22 cellular contexts compared by ENCODE assay signal in the genomic region with DNA sequence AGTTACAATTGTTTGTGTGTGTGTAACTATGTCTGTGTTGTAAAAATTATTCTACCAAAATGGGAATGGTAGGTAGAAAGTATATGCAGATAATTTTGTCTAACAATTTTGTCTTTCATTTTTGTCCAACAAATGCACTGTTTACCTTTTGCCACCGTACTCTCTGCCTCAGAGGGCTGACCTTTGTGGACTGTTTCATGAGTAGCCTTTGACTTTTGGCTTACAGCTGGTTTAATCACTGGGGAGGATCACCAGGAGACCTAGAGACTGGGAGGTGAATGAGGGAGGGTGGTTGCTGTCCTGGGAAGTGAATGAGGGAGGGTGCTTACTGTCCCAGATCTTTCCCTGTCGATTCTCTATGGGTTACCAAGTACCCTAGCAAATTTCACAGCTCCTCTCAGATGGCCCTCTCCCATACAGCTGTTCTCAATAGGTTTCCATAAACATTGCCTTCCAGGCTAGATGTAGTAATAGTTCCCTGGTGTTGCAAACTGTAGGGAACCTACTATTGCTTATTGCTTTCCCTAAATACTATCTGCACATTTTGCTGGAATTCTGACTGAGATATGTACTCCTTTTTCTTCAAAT. TPM values are rescaled to one million over a fixed set of nuclear protein-coding genes. Genes with fewer than 3 reads are reported as not detected.
DNase-seq lines count a peak whose midpoint lies in the region; ATAC-seq, FAIRE-seq and TF ChIP-seq lines count a peak whose summit lies in the region.
"Had no signal": no experiment of that assay in that cellular context is flagged by ENCODE, and none has a peak within 500 bp of the region (broad histone marks: within the 10 kb centered on the region; RNA-seq: fewer than 3 reads in every experiment).

No MANE protein-coding gene starts in this region.

- H2BK120ac ChIP-seq in trophoblast cell (ENCODE audit: insufficient read depth, low read length, poor library complexity), result no peak overlapping the region

- POLR2A ChIA-PET in GM12878 (lab: Charles Lee), result interaction anchor here (0.9 to 4.5 kb wide), 5 partner anchors 16 to 42 kb away, joined by 3 to 32 read pairs (median 4); a partner anchor contains a TSS

- H4K12ac ChIP-seq in trophoblast cell (ENCODE audit: low read depth, low read length), result no peak overlapping the region

- no peak overlapping the region for H2AK5ac ChIP-seq in trophoblast cell (ENCODE audit: low read length)

- no peak overlapping the region for H3K9ac ChIP-seq in BLaER1 treated with 17β-estradiol and CSF1 and Interleukin-3, amounts not matched to agents 10 nM and 100 nM
- no peak overlapping the region for H3K9ac ChIP-seq in MM.1S (ENCODE audit: low read length)
- no peak overlapping the region; the same call in 1 of the 2 replicates for H3K9ac ChIP-seq in GM12878 (ENCODE audit: control insufficient read depth, insufficient read depth, low read length)
- no peak overlapping the region for H3K9ac ChIP-seq in trophoblast cell (ENCODE audit: low read length)

- no peaks in the 10 kb centered on the region for H4K20me1 ChIP-seq in BLaER1 treated with 17β-estradiol and CSF1 and Interleukin-3, amounts not matched to agents 10 nM and 100 nM
- H4K20me1 ChIP-seq in MM.1S (ENCODE audit: insufficient read depth, low read length), result no peaks in the 10 kb centered on the region
- no peaks in the 10 kb centered on the region for H4K20me1 ChIP-seq in GM12878 (ENCODE audit: control insufficient read depth, insufficient read depth)
- H4K20me1 ChIP-seq in osteoblast (ENCODE audit: insufficient read depth, low read length), result no peaks in the 10 kb centered on the region

- no peak overlapping the region for H3K23ac ChIP-seq in trophoblast cell (ENCODE audit: low read length)

- no peaks in the 10 kb centered on the region for H3K27me3 ChIP-seq in BLaER1 treated with 17β-estradiol and CSF1 and Interleukin-3, amounts not matched to agents 10 nM and 100 nM
- H3K27me3 ChIP-seq in MM.1S (replicated peaks; ENCODE audit: insufficient read depth, low read length) (no peaks in the 10 kb centered on the region), GM12878 (replicated peaks in 1 of 2; ENCODE audit: control insufficient read depth in 2 of 2, insufficient read depth in 2 of 2, low read length in 1 of 2) (no peaks in the 10 kb centered on the region), trophoblast cell (ENCODE audit: insufficient read depth, low read length) (no peaks in the 10 kb centered on the region), small intestine (ENCODE audit: control insufficient read depth in 2 of 2, insufficient read depth in 2 of 2, low read length in 2 of 2) (peaks cover 0 to 2% of the 10 kb centered on the region in 2 donors), osteoblast (ENCODE audit: insufficient read depth, low read length) (peaks cover 6% of the 10 kb centered on the region), ascending aorta (no peaks in the 10 kb centered on the region)
- H3K27me3 ChIP-seq: Peyer's patch had no signal

- peak overlapping the region in 8 of 11 experiments; percentile 3 to 72 (median 28); a peak in 8 of 22 replicates for H3K27ac ChIP-seq in BLaER1 treated with 17β-estradiol and CSF1 and Interleukin-3, amounts not matched to agents 10 nM and 100 nM
- H3K27ac ChIP-seq in MM.1S (ENCODE audit: low read length) (peak overlapping the region; percentile 97; the same call in 1 of the 2 replicates), GM12878 (ENCODE audit: control insufficient read depth, insufficient read depth) (peak overlapping the region; percentile 95), trophoblast cell (ENCODE audit: low read depth, low read length) (no peak overlapping the region), small intestine (ENCODE audit: low read depth in 1 of 2, low read length in 1 of 2) (no peak overlapping the region), osteoblast (ENCODE audit: low read depth, low read length) (no peak overlapping the region), ascending aorta (no peak overlapping the region)
- H3K27ac ChIP-seq: Peyer's patch had no signal

- H3K14ac ChIP-seq in trophoblast cell (ENCODE audit: low read length), result no peak overlapping the region

- H3K4me1 ChIP-seq in BLaER1 treated with 17β-estradiol and CSF1 and Interleukin-3, amounts not matched to agents 10 nM and 100 nM, result peaks cover 40 to 72% (median 52%) of the 10 kb centered on the region in 10 experiments
- H3K4me1 ChIP-seq in MM.1S (ENCODE audit: low read length) (peaks cover 59% of the 10 kb centered on the region), GM12878 (ENCODE audit: control insufficient read depth, insufficient read depth, low read length) (peaks cover 69% of the 10 kb centered on the region), trophoblast cell (ENCODE audit: control insufficient read depth in 1 of 2, insufficient read depth in 2 of 2, low read length in 2 of 2) (no peaks in the 10 kb centered on the region), small intestine (ENCODE audit: control insufficient read depth in 2 of 2, insufficient read depth in 1 of 2, low read depth in 1 of 2, low read length in 1 of 2) (no peaks in the 10 kb centered on the region), osteoblast (ENCODE audit: insufficient read depth, low read length) (no peaks in the 10 kb centered on the region), ascending aorta (no peaks in the 10 kb centered on the region)
- H3K4me1 ChIP-seq: Peyer's patch had no signal

- H3K9me3 ChIP-seq in BLaER1 treated with 17β-estradiol and CSF1 and Interleukin-3, amounts not matched to agents 10 nM and 100 nM (replicated peaks in 1 of 11), result peaks cover 0 to 23% (median 15%) of the 10 kb centered on the region in 11 experiments; a peak in 18 of 22 replicates
- H3K9me3 ChIP-seq in MM.1S (replicated peaks; ENCODE audit: insufficient read depth, low read length) (no peaks in the 10 kb centered on the region), GM12878 (replicated peaks; ENCODE audit: control insufficient read depth, insufficient read depth, low read length) (peaks cover 7% of the 10 kb centered on the region), trophoblast cell (ENCODE audit: insufficient read depth, low read depth, low read length) (no peaks in the 10 kb centered on the region), small intestine (ENCODE audit: control insufficient read depth, low read depth) (no peaks in the 10 kb centered on the region), osteoblast (ENCODE audit: low read depth, low read length) (no peaks in the 10 kb centered on the region), ascending aorta (no peaks in the 10 kb centered on the region)
- H3K9me3 ChIP-seq: Peyer's patch had no signal

- H2AFZ ChIP-seq in MM.1S (ENCODE audit: low read length) (0 out of 2 replicates have a peak overlapping the region, but pooled peaks have one; percentile 11), GM12878 (ENCODE audit: control insufficient read depth, low read depth, low read length) (no peak overlapping the region), trophoblast cell (ENCODE audit: insufficient read depth, low read length, poor library complexity) (peak overlapping the region; percentile 61), osteoblast (ENCODE audit: low read length) (no peak overlapping the region)

- no peaks in the 10 kb centered on the region for H3K9me2 ChIP-seq in MM.1S (replicated peaks; ENCODE audit: insufficient read depth, low read length)

- RAD21 ChIA-PET in GM12878 (lab: Charles Lee; ENCODE audit: unreplicated experiment), result interaction anchor here (1.1 to 6.6 kb wide), 8 partner anchors 12 to 47 kb away, joined by 3 to 125 read pairs (median 5); a partner anchor contains a TSS

- TF ChIP-seq POLR2A in GM12878 (IDR thresholded peaks at IDR 0.05; ENCODE audit: low read depth, low read length), result no peak

- ATAC-seq in GM12878 (no peak), left ventricle myocardium superior (no peak)
- ATAC-seq: HCT116, SK-N-SH treated with all-trans-retinoic acid at 6 μM for 48 hours had no signal

- no peak overlapping the region for H4K91ac ChIP-seq in trophoblast cell (ENCODE audit: low read depth, low read length)

- no peak overlapping the region for H2BK5ac ChIP-seq in trophoblast cell (ENCODE audit: low read depth, low read length, poor library complexity)

- CTCF ChIA-PET in GM12878 (lab: Yijun Ruan, JAX), result interaction anchor here (0.8 to 6.6 kb wide), 8 partner anchors 9 to 96 kb away, joined by 3 to 83 read pairs (median 4); a partner anchor contains a TSS

- H3F3A ChIP-seq in MM.1S (ENCODE audit: insufficient read depth, low read length), result peaks cover 43% of the 10 kb centered on the region

- H3K79me2 ChIP-seq in MM.1S (ENCODE audit: low read length) (no peaks in the 10 kb centered on the region), GM12878 (ENCODE audit: control insufficient read depth, insufficient read depth, low read length) (no peaks in the 10 kb centered on the region), trophoblast cell (ENCODE audit: control insufficient read depth, insufficient read depth, low read length, poor library complexity) (no peaks in the 10 kb centered on the region), osteoblast (ENCODE audit: insufficient read depth, low read length) (no peaks in the 10 kb centered on the region)

- H3K18ac ChIP-seq in trophoblast cell (ENCODE audit: low read length), result no peak overlapping the region

- H4K8ac ChIP-seq in trophoblast cell (ENCODE audit: low read depth, low read length), result no peak overlapping the region

- H3K79me1 ChIP-seq in trophoblast cell (ENCODE audit: low read length), result no peaks in the 10 kb centered on the region

- H3K36me3 ChIP-seq in BLaER1 treated with 17β-estradiol and CSF1 and Interleukin-3, amounts not matched to agents 10 nM and 100 nM, result no peaks in the 10 kb centered on the region
- no peaks in the 10 kb centered on the region for H3K36me3 ChIP-seq in MM.1S (replicated peaks; ENCODE audit: insufficient read depth, low read length)
- H3K36me3 ChIP-seq in GM12878 (ENCODE audit: control insufficient read depth in 2 of 2, insufficient read depth in 2 of 2, low read length in 1 of 2), result no peaks in the 10 kb centered on the region
- no peaks in the 10 kb centered on the region for H3K36me3 ChIP-seq in trophoblast cell (ENCODE audit: control insufficient read depth in 1 of 2, insufficient read depth in 2 of 2, low read length in 2 of 2)
- no peaks in the 10 kb centered on the region for H3K36me3 ChIP-seq in small intestine (ENCODE audit: control insufficient read depth in 2 of 2, insufficient read depth in 2 of 2, low read length in 2 of 2)
- H3K36me3 ChIP-seq in osteoblast (ENCODE audit: insufficient read depth, low read length), result no peaks in the 10 kb centered on the region
- H3K36me3 ChIP-seq in ascending aorta, result no peaks in the 10 kb centered on the region
- H3K36me3 ChIP-seq: Peyer's patch had no signal

- H2BK12ac ChIP-seq in trophoblast cell (ENCODE audit: low read length), result no peak overlapping the region

- BruUV-seq in GM12878 (replicated peaks; lab: Mats Ljungman, UMichigan), result no TSS peak

- SMC1A ChIA-PET in GM12878 (lab: Charles Lee; ENCODE audit: uncharacterized antibody, unreplicated experiment), result interaction anchor here (0.7 to 8.7 kb wide), 14 partner anchors 12 to 214 kb away, joined by 3 to 145 read pairs (median 6); no protein-coding TSS in a partner anchor

- peak overlapping the region in 10 of 11 experiments; percentile 6 to 78 (median 40); a peak in 11 of 22 replicates for H3K4me2 ChIP-seq in BLaER1 treated with 17β-estradiol and CSF1 and Interleukin-3, amounts not matched to agents 10 nM and 100 nM
- H3K4me2 ChIP-seq in MM.1S (ENCODE audit: low read depth, low read length) (0 out of 2 replicates have a peak overlapping the region, but pooled peaks have one; percentile 60), GM12878 (ENCODE audit: control insufficient read depth, insufficient read depth) (peak overlapping the region; percentile 73), trophoblast cell (ENCODE audit: low read length) (no peak overlapping the region), osteoblast (ENCODE audit: insufficient read depth, low read length) (no peak overlapping the region)

- TF ChIP-seq CTCF in MM.1S (IDR thresholded peaks at IDR 0.05; ENCODE audit: low read length) (no peak), GM12878 (IDR thresholded peaks at IDR 0.05 in 2 of 3, conservative IDR thresholded peaks at IDR 0.05 in 1 of 3; ENCODE audit: control insufficient read depth in 2 of 3, extremely low read depth in 1 of 3, insufficient read depth in 1 of 3, low read depth in 3 of 3, low read length in 3 of 3) (no peak), osteoblast (IDR thresholded peaks at IDR 0.05; ENCODE audit: extremely low read depth, low read depth, low read length) (no peak), ascending aorta (IDR thresholded peaks at IDR 0.05) (no peak)

- TF ChIP-seq EP300 in GM12878 (IDR thresholded peaks at IDR 0.05; ENCODE audit: borderline replicate concordance in 1 of 2, control insufficient read depth in 1 of 2, low read depth in 2 of 2, low read length in 2 of 2), result no peak

- FAIRE-seq in GM12878 (lab: Jason Lieb, UNC), result no peak
- FAIRE-seq in small intestine (lab: Jason Lieb, UNC), result no peak
- FAIRE-seq: H1 had no signal

- intact Hi-C loops in GM12878 (cut with micrococcal nuclease; ENCODE audit: unreplicated experiment) (loop anchor here (2.0 kb wide), 1 partner anchor 27 kb away; a partner anchor contains a TSS), ascending aorta (cut with DNase I) (no loop called here), left ventricle myocardium superior (cut with micrococcal nuclease) (no loop called here)

- H3K4me3 ChIP-seq in BLaER1 treated with 17β-estradiol and CSF1 and Interleukin-3, amounts not matched to agents 10 nM and 100 nM, result no peak overlapping the region
- H3K4me3 ChIP-seq in MM.1S (ENCODE audit: low read length) (no peak overlapping the region), GM12878 (no peak overlapping the region), trophoblast cell (ENCODE audit: low read depth, low read length) (no peak overlapping the region), small intestine (ENCODE audit: low read depth in 1 of 2, low read length in 2 of 2) (no peak overlapping the region), osteoblast (ENCODE audit: insufficient read depth, low read length) (no peak overlapping the region), ascending aorta (no peak overlapping the region)
- H3K4me3 ChIP-seq: Peyer's patch had no signal

- in situ Hi-C loops in GM12878 (cut with MboI), result no loop called here

- no peak for TF ChIP-seq RAD21 in GM12878 (IDR thresholded peaks at IDR 0.05; ENCODE audit: insufficient read depth, low read depth, low read length)

- DNase-seq in MM.1S, result no peak
- DNase-seq in GM12878 (ENCODE audit: low read depth, low spot score), result no peak
- no peak for DNase-seq in trophoblast cell
- DNase-seq in small intestine, result no peak
- no peak for DNase-seq in osteoblast (ENCODE audit: insufficient read length, low spot score, missing footprints)
- DNase-seq in ascending aorta (ENCODE audit: low spot score in 2 of 2), result no peak
- DNase-seq in left ventricle myocardium superior, result no peak
- DNase-seq: CD4-positive, CD25-positive, alpha-beta regulatory T cell; DMS 273 treated with DMSO at 0.1 percent for 48 hours; DND-41; Kasumi-1; NCI-H1417 treated with DMSO at 0.1 percent for 48 hours; NCI-H187; NCI-H2107; Peyer's patch; T-helper 1 cell had no signal

- WGBS in GM12878 (ENCODE audit: insufficient coverage, insufficient replicate concordance, low lambda C conversion rate, missing lambda C conversion rate), result 43% methylated on average over 2 of the region's 2 CpGs
- no CpG with 5 or more reads among the region's 2 CpGs for WGBS in trophoblast cell (ENCODE audit: extremely low coverage, insufficient coverage, insufficient read length)
- 23 to 46% (median 43%) methylated on average over 2 of the region's 2 CpGs for WGBS in small intestine, 3 donors

- no peak overlapping the region for H3K4ac ChIP-seq in trophoblast cell (ENCODE audit: low read depth, low read length)

RNA-seq across cellular contexts. Expression of a gene that starts 26.5 kb away (rescaled TPM):
- 110 and 131 TPM in 2 replicates for total RNA-seq in GM12878 (2013; cell fraction: nucleolus; rRNA removed)
- total RNA-seq in GM12878 (2014; rRNA removed) (81.1 and 82.1 TPM in 2 replicates), GM12878 (2014; rRNA removed; fragmentation: Illumina TruSeq; extraction: Trizol) (48.5 and 51.2 TPM in 2 replicates), GM12878 (2021) (160 and 180 TPM in 2 replicates), osteoblast (30.4 and 33.3 TPM in 2 replicates), ascending aorta (171 TPM), left ventricle myocardium superior (38.2 TPM)
- polyA plus RNA-seq in GM12878 (2011; ENCODE audit: low read depth), result 96.5 TPM
- polyA plus RNA-seq in GM12878 (2011; rRNA removed) (58.3 and 106 TPM in 2 replicates), GM12878 (2014; fragmentation: Illumina TruSeq; extraction: Trizol) (56.4 and 70.0 TPM in 2 replicates), GM12878 (2014; fragmentation: Nextera tagmentation; extraction: Ambion mirVana) (10 to 100 TPM in 1 of 2 experiments, 1 to 10 TPM in 1; 9.2 to 17.0 TPM), GM12878 (2014; rRNA removed) (161 and 206 TPM in 2 replicates), GM12878 (2016; fragmentation: Nextera tagmentation; extraction: Ambion mirVana) (100 to 1,000 TPM; 147 to 148 TPM), small intestine (10 to 100 TPM; 65.7 to 93.9 (median 72.1) TPM)
- polyA plus RNA-seq in GM12878 (2011; cell fraction: cytosol; rRNA removed), result 179 and 292 TPM in 2 replicates
- 1,325 and 1,540 TPM in 2 replicates for polyA plus RNA-seq in GM12878 (2011; cell fraction: nucleus; rRNA removed)
- 187 and 242 TPM in 2 replicates for polyA plus RNA-seq in GM12878 (2012)
- polyA minus RNA-seq in GM12878 (2011; rRNA and poly(A)+ RNA removed), result 65.9 and 109 TPM in 2 replicates
- polyA minus RNA-seq in GM12878 (2011; cell fraction: cytosol; rRNA and poly(A)+ RNA removed), result 35.4 and 47.8 TPM in 2 replicates
- 83.8 and 143 TPM in 2 replicates for polyA minus RNA-seq in GM12878 (2011; cell fraction: nucleus; rRNA and poly(A)+ RNA removed)
- polyA plus RNA-seq in trophoblast cell (2013), result 46.1 and 46.6 TPM in 2 replicates

RNA-seq across cellular contexts. Expression of a gene that starts 32.6 kb away (rescaled TPM):
- total RNA-seq in GM12878 (2013; cell fraction: nucleolus; rRNA removed), result 197 and 225 TPM in 2 replicates
- 56.9 and 59.9 TPM in 2 replicates for total RNA-seq in GM12878 (2014; rRNA removed)
- total RNA-seq in GM12878 (2014; rRNA removed; fragmentation: Illumina TruSeq; extraction: Trizol), result 35.4 and 39.2 TPM in 2 replicates
- total RNA-seq in GM12878 (2021), result 83.0 and 97.7 TPM in 2 replicates
- polyA plus RNA-seq in GM12878 (2011; ENCODE audit: low read depth), result 42.0 TPM
- 61.3 and 91.0 TPM in 2 replicates for polyA plus RNA-seq in GM12878 (2011; rRNA removed)
- polyA plus RNA-seq in GM12878 (2011; cell fraction: cytosol; rRNA removed), result 84.2 and 109 TPM in 2 replicates
- 621 and 682 TPM in 2 replicates for polyA plus RNA-seq in GM12878 (2011; cell fraction: nucleus; rRNA removed)
- 82.8 and 83.1 TPM in 2 replicates for polyA plus RNA-seq in GM12878 (2012)
- 40.6 and 45.4 TPM in 2 replicates for polyA plus RNA-seq in GM12878 (2014; fragmentation: Illumina TruSeq; extraction: Trizol)
- polyA plus RNA-seq in GM12878 (2014; fragmentation: Nextera tagmentation; extraction: Ambion mirVana), result 10 to 100 TPM in 1 of 2 experiments, 1 to 10 TPM in 1; 8.4 to 12.4 TPM
- polyA plus RNA-seq in GM12878 (2014; rRNA removed), result 79.0 and 92.6 TPM in 2 replicates
- polyA plus RNA-seq in GM12878 (2016; fragmentation: Nextera tagmentation; extraction: Ambion mirVana), result 10 to 100 TPM; 59.8 to 60.2 TPM
- 60.2 and 100 TPM in 2 replicates for polyA minus RNA-seq in GM12878 (2011; rRNA and poly(A)+ RNA removed)
- polyA minus RNA-seq in GM12878 (2011; cell fraction: cytosol; rRNA and poly(A)+ RNA removed), result 40.6 and 44.4 TPM in 2 replicates
- polyA minus RNA-seq in GM12878 (2011; cell fraction: nucleus; rRNA and poly(A)+ RNA removed), result 124 and 168 TPM in 2 replicates
- 39.5 and 40.1 TPM in 2 replicates for polyA plus RNA-seq in trophoblast cell (2013)
- polyA plus RNA-seq in small intestine, result 10 to 100 TPM; 26.2 to 35.7 (median 31.3) TPM
- total RNA-seq in osteoblast, result 64.8 and 71.3 TPM in 2 replicates
- total RNA-seq in ascending aorta, result 53.4 TPM
- 58.5 TPM for total RNA-seq in left ventricle myocardium superior

RNA-seq across cellular contexts. Expression of a gene that starts 47.7 kb away (rescaled TPM):
- total RNA-seq in GM12878 (2013; cell fraction: nucleolus; rRNA removed), result 1.3 TPM in 2 replicates
- total RNA-seq in GM12878 (2014; rRNA removed) (not detected in 2 replicates), GM12878 (2014; rRNA removed; fragmentation: Illumina TruSeq; extraction: Trizol) (0.09 TPM in 2 replicates), GM12878 (2021) (0.26 TPM in 1 of 2 replicates, not detected in the other), osteoblast (0.36 and 0.59 TPM in 2 replicates), ascending aorta (not detected), left ventricle myocardium superior (not detected)
- not detected for polyA plus RNA-seq in GM12878 (2011; ENCODE audit: low read depth)
- polyA plus RNA-seq in GM12878 (2011; rRNA removed) (0.30 and 0.48 TPM in 2 replicates), GM12878 (2014; fragmentation: Illumina TruSeq; extraction: Trizol) (0.12 TPM in 1 of 2 replicates, not detected in the other), GM12878 (2014; fragmentation: Nextera tagmentation; extraction: Ambion mirVana) (under 1 TPM; 0.05 to 0.06 TPM), GM12878 (2014; rRNA removed) (0.13 TPM in 1 of 2 replicates, not detected in the other), GM12878 (2016; fragmentation: Nextera tagmentation; extraction: Ambion mirVana) (under 1 TPM; 0.10 to 0.31 TPM), small intestine (under 1 TPM in 2 of 3 donors, not detected in 1; 0.28 to 0.67 TPM)
- 0.12 and 0.13 TPM in 2 replicates for polyA plus RNA-seq in GM12878 (2011; cell fraction: cytosol; rRNA removed)
- polyA plus RNA-seq in GM12878 (2011; cell fraction: nucleus; rRNA removed), result 0.41 and 0.69 TPM in 2 replicates
- 0.08 and 0.24 TPM in 2 replicates for polyA plus RNA-seq in GM12878 (2012)
- 0.10 and 0.22 TPM in 2 replicates for polyA minus RNA-seq in GM12878 (2011; rRNA and poly(A)+ RNA removed)
- polyA minus RNA-seq in GM12878 (2011; cell fraction: cytosol; rRNA and poly(A)+ RNA removed), result not detected in 2 replicates
- polyA minus RNA-seq in GM12878 (2011; cell fraction: nucleus; rRNA and poly(A)+ RNA removed), result 0.19 and 0.24 TPM in 2 replicates
- 0.50 and 0.64 TPM in 2 replicates for polyA plus RNA-seq in trophoblast cell (2013)
- total RNA-seq: G401 had no signal
- polyA plus RNA-seq: IgD-negative memory B cell had no signal

Comparison
In these comparisons a context has a peak if more than half of its experiments do, and no peak if none do; other contexts are left out.
1. H3K27ac ChIP-seq: peak in BLaER1 treated with 17β-estradiol and CSF1 and Interleukin-3, amounts not matched to agents 10 nM and 100 nM (8 of 11), MM.1S (single experiment) and GM12878 (single experiment); none in trophoblast cell (single experiment), small intestine (0 of 2), osteoblast (single experiment) and ascending aorta (0 of 2).
2. H3K4me2 ChIP-seq: peak in BLaER1 treated with 17β-estradiol and CSF1 and Interleukin-3, amounts not matched to agents 10 nM and 100 nM (10 of 11), MM.1S (single experiment) and GM12878 (single experiment); none in trophoblast cell (single experiment) and osteoblast (single experiment).
3. H2AFZ ChIP-seq: peak in MM.1S (single experiment) and trophoblast cell (single experiment); none in GM12878 (single experiment) and osteoblast (single experiment).